In the genomic region with DNA sequence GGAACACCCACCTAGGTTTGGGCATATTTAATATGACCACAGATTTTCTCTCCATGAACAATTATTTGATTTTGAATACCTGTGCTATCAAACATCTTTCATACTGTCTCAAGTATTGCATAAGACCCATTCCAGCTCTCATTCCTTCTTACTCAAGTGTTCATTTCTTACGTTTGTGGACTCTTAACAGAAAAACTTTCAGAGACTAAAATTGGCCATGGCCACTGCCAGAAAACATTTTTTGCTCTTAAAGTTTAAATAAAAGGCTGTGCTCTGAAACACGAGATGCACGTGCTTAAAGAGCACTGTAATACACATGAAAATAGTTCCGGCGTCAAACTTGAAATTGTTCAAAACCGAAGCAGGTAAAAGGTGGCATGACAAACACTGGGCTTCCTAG, we compare ENCODE assay signal across 15 cellular contexts.
DNase-seq lines count a peak whose midpoint lies in the region; FAIRE-seq and TF ChIP-seq lines count a peak whose summit lies in the region.
"Had no signal": no experiment of that assay in that cellular context is flagged by ENCODE, and none has a peak within 500 bp of the region (broad histone marks: within the 10 kb centered on the region; RNA-seq: fewer than 3 reads in every experiment).

No MANE protein-coding gene starts in this region.

- H3K27me3 Mint-ChIP-seq in T-helper 1 cell treated with Interleukin-12 subunit alpha and Interleukin-12 subunit beta and Interleukin-4 antibody, amounts not matched to agents 30 μg/mL and 1 μg/mL, for 36 hours (ENCODE audit: low read depth), result no peaks in the 10 kb centered on the region
- no peaks in the 10 kb centered on the region for H3K27me3 Mint-ChIP-seq in Caco-2 (ENCODE audit: insufficient read depth, unreplicated experiment)

- H3K4me3 ChIP-seq in Loucy (ENCODE audit: low read length, poor library complexity, severe bottlenecking) (peak overlapping the region; percentile 76), choroid plexus epithelial cell (ENCODE audit: low read depth, low read length) (no peak overlapping the region), mesenchymal stem cell (ENCODE audit: insufficient read depth in 1 of 2, low read depth in 1 of 2, low read length in 2 of 2) (no peak overlapping the region), Caco-2 (ENCODE audit: low read depth, low read length) (no peak overlapping the region)

- H2AK5ac ChIP-seq in mesenchymal stem cell (ENCODE audit: low read length, severe bottlenecking), result no peak overlapping the region

- no peak overlapping the region for H3K18ac ChIP-seq in mesenchymal stem cell (ENCODE audit: low read depth in 1 of 2, low read length in 2 of 2)

- H3K79me2 ChIP-seq in Loucy (ENCODE audit: insufficient read depth, low read length), result peaks cover 92% of the 10 kb centered on the region

- no peak for FAIRE-seq in RCC 7860 (lab: Jason Lieb, UNC)
- FAIRE-seq: A204.1, GM18507, H54 had no signal

- H3K23ac ChIP-seq in mesenchymal stem cell (ENCODE audit: low read length in 2 of 2), result no peak overlapping the region

- H2AFZ ChIP-seq in Loucy (ENCODE audit: low read length) (no peak overlapping the region), mesenchymal stem cell (ENCODE audit: low read depth, low read length) (no peak overlapping the region)

- H3K9ac ChIP-seq in Loucy (ENCODE audit: low read depth, low read length, poor library complexity, severe bottlenecking) (peak overlapping the region; percentile 80), mesenchymal stem cell (ENCODE audit: low read length) (no peak overlapping the region)

- H3K27ac Mint-ChIP-seq in T-helper 1 cell treated with Interleukin-12 subunit alpha and Interleukin-12 subunit beta and Interleukin-4 antibody, amounts not matched to agents 30 μg/mL and 1 μg/mL, for 36 hours, result peak overlapping the region; percentile 66
- H3K27ac Mint-ChIP-seq in Caco-2 (ENCODE audit: unreplicated experiment), result no peak overlapping the region

- no TSS peak for BruUV-seq in Caco-2 (replicated peaks; lab: Mats Ljungman, UMichigan)

- no peaks in the 10 kb centered on the region for H3K9me2 ChIP-seq in Loucy (replicated peaks; ENCODE audit: low read depth, low read length)

- no peaks in the 10 kb centered on the region for H3K9me3 Mint-ChIP-seq in T-helper 1 cell treated with Interleukin-12 subunit alpha and Interleukin-12 subunit beta and Interleukin-4 antibody, amounts not matched to agents 30 μg/mL and 1 μg/mL, for 36 hours
- H3K9me3 Mint-ChIP-seq in Caco-2 (ENCODE audit: unreplicated experiment), result no peaks in the 10 kb centered on the region

- no peak overlapping the region for H2BK5ac ChIP-seq in mesenchymal stem cell (ENCODE audit: low read depth, low read length, poor library complexity, severe bottlenecking)

- 48% methylated on average over 6 of the region's 6 CpGs for WGBS in mesenchymal stem cell

- H2BK12ac ChIP-seq in mesenchymal stem cell (ENCODE audit: low read length in 2 of 2), result no peak overlapping the region

- H3K14ac ChIP-seq in mesenchymal stem cell (ENCODE audit: low read length in 2 of 2), result no peak overlapping the region

- H3K36me3 ChIP-seq in Loucy (ENCODE audit: insufficient read depth, low read length) (no peaks in the 10 kb centered on the region), mesenchymal stem cell (ENCODE audit: control insufficient read depth in 1 of 2, insufficient read depth in 2 of 2, low read depth in 1 of 2, low read length in 2 of 2) (peaks cover 0 to 3% of the 10 kb centered on the region in 2 experiments), Caco-2 (ENCODE audit: control insufficient read depth, insufficient read depth, low read length) (no peaks in the 10 kb centered on the region)

- H2BK15ac ChIP-seq in mesenchymal stem cell (ENCODE audit: low read depth, poor library complexity, severe bottlenecking), result no peak overlapping the region

- H3F3A ChIP-seq in Loucy (ENCODE audit: low read depth), result peaks cover 17% of the 10 kb centered on the region

- no peak overlapping the region for H3K4ac ChIP-seq in mesenchymal stem cell (ENCODE audit: low read depth in 1 of 2, low read length in 2 of 2)

- no peak for DNase-seq in T-helper 1 cell
- peak; percentile 58 for DNase-seq in choroid plexus epithelial cell (ENCODE audit: low read depth)
- DNase-seq in mesenchymal stem cell, result no peak
- DNase-seq in Caco-2, result no peak
- DNase-seq in RCC 7860 (ENCODE audit: low spot score), result no peak
- no peak for DNase-seq in stimulated activated CD4-positive, alpha-beta T cell treated with anti-CD3 and anti-CD28 coated beads, Interleukin-2, amount 100 ng/mL, for 24 hours
- DNase-seq: effector CD4-positive, alpha-beta T cell; left cardiac atrium; NCI-H1436; SHP77 had no signal

- no peak overlapping the region for H4K8ac ChIP-seq in mesenchymal stem cell (ENCODE audit: low read length)

- TF ChIP-seq CTCF in Loucy (conservative IDR thresholded peaks at IDR 0.05; ENCODE audit: low read length), result no peak
- TF ChIP-seq CTCF in choroid plexus epithelial cell (conservative IDR thresholded peaks at IDR 0.05; ENCODE audit: low read depth, low read length), result no peak
- TF ChIP-seq CTCF in Caco-2 (IDR thresholded peaks at IDR 0.05; ENCODE audit: insufficient read depth in 1 of 2, low read depth in 1 of 2, low read length in 1 of 2, severe bottlenecking in 1 of 2, unreplicated experiment in 1 of 2), result no peak

- H3K27me3 ChIP-seq in Loucy (ENCODE audit: insufficient read depth, low read length, poor library complexity, severe bottlenecking) (no peaks in the 10 kb centered on the region), mesenchymal stem cell (ENCODE audit: control insufficient read depth in 1 of 2, insufficient read depth in 1 of 2, low read length in 2 of 2) (no peaks in the 10 kb centered on the region), Caco-2 (replicated peaks; ENCODE audit: control insufficient read depth, insufficient read depth, low read length) (no peaks in the 10 kb centered on the region)

- peaks cover 81% of the 10 kb centered on the region for H3K4me1 ChIP-seq in Loucy (ENCODE audit: insufficient read depth, low read length, poor library complexity, severe bottlenecking)
- peaks cover 13% of the 10 kb centered on the region for H3K4me1 ChIP-seq in mesenchymal stem cell (ENCODE audit: control insufficient read depth, insufficient read depth, low read depth, low read length)
- H3K4me1 ChIP-seq in Caco-2, result peaks cover 16% of the 10 kb centered on the region

- POLR2A ChIA-PET in Caco-2 (lab: Charles Lee), result no interaction called here

- H3K4me3 Mint-ChIP-seq in T-helper 1 cell treated with Interleukin-12 subunit alpha and Interleukin-12 subunit beta and Interleukin-4 antibody, amounts not matched to agents 30 μg/mL and 1 μg/mL, for 36 hours, result peak overlapping the region; percentile 78
- H3K4me3 Mint-ChIP-seq in Caco-2 (ENCODE audit: unreplicated experiment), result no peak overlapping the region

- peaks cover 63% of the 10 kb centered on the region for H3K4me1 Mint-ChIP-seq in T-helper 1 cell treated with Interleukin-12 subunit alpha and Interleukin-12 subunit beta and Interleukin-4 antibody, amounts not matched to agents 30 μg/mL and 1 μg/mL, for 36 hours (ENCODE audit: low read depth)
- peaks cover 18% of the 10 kb centered on the region for H3K4me1 Mint-ChIP-seq in Caco-2 (ENCODE audit: low read depth, unreplicated experiment)

- intact Hi-C loops in Caco-2 (cut with micrococcal nuclease; ENCODE audit: unreplicated experiment), result no loop called here

- H4K91ac ChIP-seq in mesenchymal stem cell (ENCODE audit: low read length), result no peak overlapping the region

- H3K4me2 ChIP-seq in Loucy (ENCODE audit: low read depth, low read length, poor library complexity, severe bottlenecking) (peak overlapping the region; percentile 80), mesenchymal stem cell (ENCODE audit: low read length, poor library complexity, severe bottlenecking) (peak overlapping the region; percentile 37)

- no peaks in the 10 kb centered on the region for H3K79me1 ChIP-seq in mesenchymal stem cell (replicated peaks; ENCODE audit: low read length, poor library complexity, severe bottlenecking)

- H3K36me3 Mint-ChIP-seq in T-helper 1 cell treated with Interleukin-12 subunit alpha and Interleukin-12 subunit beta and Interleukin-4 antibody, amounts not matched to agents 30 μg/mL and 1 μg/mL, for 36 hours (ENCODE audit: low read depth), result peaks cover 12% of the 10 kb centered on the region
- peaks cover under 1% of the 10 kb centered on the region for H3K36me3 Mint-ChIP-seq in Caco-2 (ENCODE audit: insufficient read depth, unreplicated experiment)

- H3K9me3 ChIP-seq in Loucy (ENCODE audit: insufficient read depth, low read depth, low read length) (no peaks in the 10 kb centered on the region), mesenchymal stem cell (ENCODE audit: control insufficient read depth, low read length) (no peaks in the 10 kb centered on the region), Caco-2 (no peaks in the 10 kb centered on the region)

- CTCF ChIA-PET in Caco-2 (lab: Charles Lee), result interaction anchor here (0.6 kb wide), 1 partner anchor 10 kb away, joined by 3 read pairs; no protein-coding TSS in a partner anchor

- H4K20me1 ChIP-seq in Loucy (ENCODE audit: insufficient read depth, low read length, poor library complexity, severe bottlenecking), result peaks cover 14% of the 10 kb centered on the region

- H2BK120ac ChIP-seq in mesenchymal stem cell (ENCODE audit: low read depth, low read length), result no peak overlapping the region

- peak overlapping the region; percentile 33 for H3K27ac ChIP-seq in mesenchymal stem cell (ENCODE audit: low read length, poor library complexity, severe bottlenecking)
